2 cellular contexts compared by ENCODE assay signal in the genomic region with DNA sequence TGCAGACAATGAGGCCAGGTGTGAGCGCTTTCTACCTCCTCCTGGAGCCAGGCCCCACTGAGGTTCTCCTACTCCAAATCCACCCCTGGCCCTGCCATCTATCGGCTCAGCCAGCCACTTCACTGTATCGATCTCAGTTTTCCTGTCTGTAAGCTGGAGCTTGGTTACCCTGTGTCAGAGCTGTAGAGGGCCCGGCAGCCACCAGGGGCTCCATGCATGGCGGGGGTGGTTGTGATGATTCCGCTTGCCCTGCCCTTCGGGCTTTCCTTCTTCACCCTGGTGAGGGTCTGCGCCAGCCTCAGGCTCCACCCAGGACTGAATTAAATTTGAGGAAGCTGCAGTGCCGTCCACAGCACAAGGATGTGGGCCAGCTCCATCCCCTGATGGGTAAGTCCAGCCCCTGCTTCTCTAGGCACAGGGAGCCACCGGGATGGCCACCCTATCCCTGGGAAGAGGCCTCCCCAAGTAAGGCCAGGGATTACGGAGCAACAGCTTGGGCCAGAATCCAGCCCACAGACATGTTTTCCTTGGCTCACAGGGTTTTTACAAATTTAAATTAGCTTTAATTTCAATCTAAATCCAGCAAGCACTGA.
TF ChIP-seq lines count a peak whose summit lies in the region.

No MANE protein-coding gene starts in this region.

TF ChIP-seq in WTC11, 78 proteins besides CTCF, POLR2A, EP300 and RAD21:
- TF ChIP-seq, protein P1, sequence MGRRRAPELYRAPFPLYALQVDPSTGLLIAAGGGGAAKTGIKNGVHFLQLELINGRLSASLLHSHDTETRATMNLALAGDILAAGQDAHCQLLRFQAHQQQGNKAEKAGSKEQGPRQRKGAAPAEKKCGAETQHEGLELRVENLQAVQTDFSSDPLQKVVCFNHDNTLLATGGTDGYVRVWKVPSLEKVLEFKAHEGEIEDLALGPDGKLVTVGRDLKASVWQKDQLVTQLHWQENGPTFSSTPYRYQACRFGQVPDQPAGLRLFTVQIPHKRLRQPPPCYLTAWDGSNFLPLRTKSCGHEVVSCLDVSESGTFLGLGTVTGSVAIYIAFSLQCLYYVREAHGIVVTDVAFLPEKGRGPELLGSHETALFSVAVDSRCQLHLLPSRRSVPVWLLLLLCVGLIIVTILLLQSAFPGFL (CRISPR knock-in tag; IDR thresholded peaks at IDR 0.05; ENCODE audit: borderline replicate concordance): no peak
- TF ChIP-seq ZNF396 (CRISPR knock-in tag; IDR thresholded peaks at IDR 0.05; ENCODE audit: borderline replicate concordance): no peak
- no peak for TF ChIP-seq GABPB1 (CRISPR knock-in tag; IDR thresholded peaks at IDR 0.05)
- TF ChIP-seq, protein P2, sequence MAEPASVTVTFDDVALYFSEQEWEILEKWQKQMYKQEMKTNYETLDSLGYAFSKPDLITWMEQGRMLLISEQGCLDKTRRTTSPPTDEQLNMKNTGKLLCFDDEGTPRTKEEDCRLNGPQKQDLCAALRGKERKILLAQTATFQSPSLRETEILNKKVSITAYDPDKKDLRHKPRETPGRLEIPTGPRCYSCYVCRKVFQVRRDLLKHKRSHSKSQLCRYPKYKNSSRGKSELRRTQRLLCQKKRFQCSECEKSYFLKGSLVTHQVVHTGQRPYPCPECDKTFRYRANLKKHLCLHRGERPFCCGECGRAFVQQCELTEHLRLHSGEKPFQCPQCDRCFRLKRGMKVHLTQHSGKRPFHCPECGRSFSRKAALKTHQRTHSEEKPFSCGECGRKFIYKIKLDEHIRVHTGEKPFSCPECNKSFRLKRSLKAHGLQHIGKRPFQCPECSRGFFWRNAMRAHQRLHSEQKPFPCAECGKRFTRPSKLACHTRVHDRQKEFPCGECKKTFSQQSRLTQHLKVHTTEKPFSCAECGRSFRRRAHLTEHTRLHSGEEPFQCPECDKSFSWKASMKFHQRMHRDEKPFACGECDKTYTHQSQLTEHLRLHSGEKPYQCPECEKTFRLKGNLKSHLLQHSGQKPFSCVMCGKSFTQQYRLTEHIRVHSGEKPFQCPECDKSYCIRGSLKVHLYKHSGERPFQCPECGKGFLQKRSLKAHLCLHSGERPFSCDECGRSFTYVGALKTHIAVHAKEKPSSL (CRISPR knock-in tag; conservative IDR thresholded peaks at IDR 0.05): no peak
- TF ChIP-seq, protein P3, sequence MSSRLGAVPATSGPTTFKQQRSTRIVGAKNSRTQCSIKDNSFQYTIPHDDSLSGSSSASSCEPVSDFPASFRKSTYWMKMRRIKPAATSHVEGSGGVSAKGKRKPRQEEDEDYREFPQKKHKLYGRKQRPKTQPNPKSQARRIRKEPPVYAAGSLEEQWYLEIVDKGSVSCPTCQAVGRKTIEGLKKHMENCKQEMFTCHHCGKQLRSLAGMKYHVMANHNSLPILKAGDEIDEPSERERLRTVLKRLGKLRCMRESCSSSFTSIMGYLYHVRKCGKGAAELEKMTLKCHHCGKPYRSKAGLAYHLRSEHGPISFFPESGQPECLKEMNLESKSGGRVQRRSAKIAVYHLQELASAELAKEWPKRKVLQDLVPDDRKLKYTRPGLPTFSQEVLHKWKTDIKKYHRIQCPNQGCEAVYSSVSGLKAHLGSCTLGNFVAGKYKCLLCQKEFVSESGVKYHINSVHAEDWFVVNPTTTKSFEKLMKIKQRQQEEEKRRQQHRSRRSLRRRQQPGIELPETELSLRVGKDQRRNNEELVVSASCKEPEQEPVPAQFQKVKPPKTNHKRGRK (CRISPR knock-in tag; IDR thresholded peaks at IDR 0.05; ENCODE audit: borderline replicate concordance): no peak
- TF ChIP-seq, protein P4, sequence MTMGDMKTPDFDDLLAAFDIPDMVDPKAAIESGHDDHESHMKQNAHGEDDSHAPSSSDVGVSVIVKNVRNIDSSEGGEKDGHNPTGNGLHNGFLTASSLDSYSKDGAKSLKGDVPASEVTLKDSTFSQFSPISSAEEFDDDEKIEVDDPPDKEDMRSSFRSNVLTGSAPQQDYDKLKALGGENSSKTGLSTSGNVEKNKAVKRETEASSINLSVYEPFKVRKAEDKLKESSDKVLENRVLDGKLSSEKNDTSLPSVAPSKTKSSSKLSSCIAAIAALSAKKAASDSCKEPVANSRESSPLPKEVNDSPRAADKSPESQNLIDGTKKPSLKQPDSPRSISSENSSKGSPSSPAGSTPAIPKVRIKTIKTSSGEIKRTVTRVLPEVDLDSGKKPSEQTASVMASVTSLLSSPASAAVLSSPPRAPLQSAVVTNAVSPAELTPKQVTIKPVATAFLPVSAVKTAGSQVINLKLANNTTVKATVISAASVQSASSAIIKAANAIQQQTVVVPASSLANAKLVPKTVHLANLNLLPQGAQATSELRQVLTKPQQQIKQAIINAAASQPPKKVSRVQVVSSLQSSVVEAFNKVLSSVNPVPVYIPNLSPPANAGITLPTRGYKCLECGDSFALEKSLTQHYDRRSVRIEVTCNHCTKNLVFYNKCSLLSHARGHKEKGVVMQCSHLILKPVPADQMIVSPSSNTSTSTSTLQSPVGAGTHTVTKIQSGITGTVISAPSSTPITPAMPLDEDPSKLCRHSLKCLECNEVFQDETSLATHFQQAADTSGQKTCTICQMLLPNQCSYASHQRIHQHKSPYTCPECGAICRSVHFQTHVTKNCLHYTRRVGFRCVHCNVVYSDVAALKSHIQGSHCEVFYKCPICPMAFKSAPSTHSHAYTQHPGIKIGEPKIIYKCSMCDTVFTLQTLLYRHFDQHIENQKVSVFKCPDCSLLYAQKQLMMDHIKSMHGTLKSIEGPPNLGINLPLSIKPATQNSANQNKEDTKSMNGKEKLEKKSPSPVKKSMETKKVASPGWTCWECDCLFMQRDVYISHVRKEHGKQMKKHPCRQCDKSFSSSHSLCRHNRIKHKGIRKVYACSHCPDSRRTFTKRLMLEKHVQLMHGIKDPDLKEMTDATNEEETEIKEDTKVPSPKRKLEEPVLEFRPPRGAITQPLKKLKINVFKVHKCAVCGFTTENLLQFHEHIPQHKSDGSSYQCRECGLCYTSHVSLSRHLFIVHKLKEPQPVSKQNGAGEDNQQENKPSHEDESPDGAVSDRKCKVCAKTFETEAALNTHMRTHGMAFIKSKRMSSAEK (CRISPR knock-in tag; IDR thresholded peaks at IDR 0.05; ENCODE audit: borderline replicate concordance): no peak
- no peak for TF ChIP-seq JAZF1 (CRISPR knock-in tag; IDR thresholded peaks at IDR 0.05)
- TF ChIP-seq, protein P5, sequence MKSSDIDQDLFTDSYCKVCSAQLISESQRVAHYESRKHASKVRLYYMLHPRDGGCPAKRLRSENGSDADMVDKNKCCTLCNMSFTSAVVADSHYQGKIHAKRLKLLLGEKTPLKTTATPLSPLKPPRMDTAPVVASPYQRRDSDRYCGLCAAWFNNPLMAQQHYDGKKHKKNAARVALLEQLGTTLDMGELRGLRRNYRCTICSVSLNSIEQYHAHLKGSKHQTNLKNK (CRISPR knock-in tag; IDR thresholded peaks at IDR 0.05): no peak
- TF ChIP-seq TEAD4 (CRISPR knock-in tag; IDR thresholded peaks at IDR 0.05): no peak
TF ChIP-seq in WTC11: peak in this region for 0.

TF ChIP-seq in H1, 55 proteins besides CTCF, POLR2A, EP300 and RAD21:
- TF ChIP-seq CHD2 (IDR thresholded peaks at IDR 0.05; ENCODE audit: low read length) (no peak), GTF2F1 (IDR thresholded peaks at IDR 0.05; ENCODE audit: borderline replicate concordance, low read depth, low read length) (no peak), RFX5 (IDR thresholded peaks at IDR 0.05; ENCODE audit: borderline replicate concordance, low read depth, low read length) (no peak), SP2 (IDR thresholded peaks at IDR 0.05; ENCODE audit: low read length) (no peak)
- TF ChIP-seq, protein P6, sequence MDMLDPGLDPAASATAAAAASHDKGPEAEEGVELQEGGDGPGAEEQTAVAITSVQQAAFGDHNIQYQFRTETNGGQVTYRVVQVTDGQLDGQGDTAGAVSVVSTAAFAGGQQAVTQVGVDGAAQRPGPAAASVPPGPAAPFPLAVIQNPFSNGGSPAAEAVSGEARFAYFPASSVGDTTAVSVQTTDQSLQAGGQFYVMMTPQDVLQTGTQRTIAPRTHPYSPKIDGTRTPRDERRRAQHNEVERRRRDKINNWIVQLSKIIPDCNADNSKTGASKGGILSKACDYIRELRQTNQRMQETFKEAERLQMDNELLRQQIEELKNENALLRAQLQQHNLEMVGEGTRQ (IDR thresholded peaks at IDR 0.05; ENCODE audit: low read length): no peak
- TF ChIP-seq, protein P7, sequence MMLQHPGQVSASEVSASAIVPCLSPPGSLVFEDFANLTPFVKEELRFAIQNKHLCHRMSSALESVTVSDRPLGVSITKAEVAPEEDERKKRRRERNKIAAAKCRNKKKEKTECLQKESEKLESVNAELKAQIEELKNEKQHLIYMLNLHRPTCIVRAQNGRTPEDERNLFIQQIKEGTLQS (IDR thresholded peaks at IDR 0.05; ENCODE audit: insufficient read depth, low read depth, low read length): no peak
